In the genomic region with DNA sequence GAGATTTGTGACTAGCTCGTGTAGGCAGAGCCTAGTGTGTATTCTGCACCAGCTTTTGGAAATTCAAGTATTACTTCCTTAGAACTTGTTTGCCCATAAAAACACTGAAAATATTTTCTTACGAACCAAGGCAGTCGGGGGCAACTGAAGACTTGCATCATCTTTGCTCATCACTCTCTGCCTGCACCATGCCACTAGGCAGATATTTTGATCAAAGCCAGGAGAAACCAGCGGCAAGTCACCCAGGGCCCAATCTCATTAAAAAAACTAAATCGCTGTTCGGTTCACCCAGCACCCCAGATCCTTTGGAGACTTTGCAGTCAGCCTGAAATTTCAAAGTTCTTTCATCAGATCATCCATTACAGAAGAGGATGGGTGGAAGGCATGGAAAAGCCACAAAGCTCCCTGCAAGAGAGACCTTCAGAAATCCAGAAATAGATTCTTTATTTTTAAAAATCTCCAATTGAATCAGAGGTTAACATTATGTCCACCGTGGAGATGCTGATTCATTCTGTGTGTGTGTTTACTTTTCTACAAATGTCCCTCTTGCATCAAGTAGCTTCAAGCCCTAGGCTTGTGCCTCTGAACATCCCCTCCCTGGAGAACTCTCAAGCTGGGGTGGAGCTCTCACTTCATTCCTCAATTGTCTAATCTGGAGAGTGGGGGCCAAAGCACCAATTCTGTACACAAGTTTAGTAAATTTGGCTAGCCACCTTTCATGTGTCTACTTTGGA, we compare ENCODE assay signal across 11 cellular contexts.
A peak's percentile ranks its signal among the peaks of the same experiment; 100 is the strongest.
DNase-seq lines count a peak whose midpoint lies in the region; ATAC-seq, FAIRE-seq and TF ChIP-seq lines count a peak whose summit lies in the region.
"Had no signal": no experiment of that assay in that cellular context is flagged by ENCODE, and none has a peak within 500 bp of the region (broad histone marks: within the 10 kb centered on the region; RNA-seq: fewer than 3 reads in every experiment).

No MANE protein-coding gene starts in this region.

- peak; percentile 6 for FAIRE-seq in H54 (lab: Jason Lieb, UNC)
- FAIRE-seq: TTC549 had no signal

- peaks cover 99% of the 10 kb centered on the region for H3K4me1 Mint-ChIP-seq in activated naive CD8-positive, alpha-beta T cell treated with anti-CD3 and anti-CD28 coated beads, Interleukin-2, amount 50 U/mL, for 24 hours
- H3K4me1 Mint-ChIP-seq in memory B cell, result peaks cover 85% of the 10 kb centered on the region

- H3K27me3 Mint-ChIP-seq in activated naive CD8-positive, alpha-beta T cell treated with anti-CD3 and anti-CD28 coated beads, Interleukin-2, amount 50 U/mL, for 24 hours, result no peaks in the 10 kb centered on the region
- H3K27me3 Mint-ChIP-seq in memory B cell, result no peaks in the 10 kb centered on the region

- H3K4me3 ChIP-seq in AG10803 (ENCODE audit: low read length), result no peak overlapping the region
- H3K4me3 ChIP-seq: cardiac muscle cell had no signal

- no peaks in the 10 kb centered on the region for H3K9me3 Mint-ChIP-seq in activated naive CD8-positive, alpha-beta T cell treated with anti-CD3 and anti-CD28 coated beads, Interleukin-2, amount 50 U/mL, for 24 hours
- H3K9me3 Mint-ChIP-seq in memory B cell, result no peaks in the 10 kb centered on the region

- peaks cover 66% of the 10 kb centered on the region for H3K36me3 Mint-ChIP-seq in activated naive CD8-positive, alpha-beta T cell treated with anti-CD3 and anti-CD28 coated beads, Interleukin-2, amount 50 U/mL, for 24 hours (ENCODE audit: low read depth)
- H3K36me3 Mint-ChIP-seq in memory B cell, result peaks cover 28% of the 10 kb centered on the region

- no peak for ATAC-seq in activated naive CD8-positive, alpha-beta T cell treated with anti-CD3 and anti-CD28 coated beads, Interleukin-2, amount 50 U/mL, for 24 hours
- ATAC-seq in memory B cell (ENCODE audit: low read depth) (no peak), GM19397 (IDR thresholded peaks at IDR 0.05; ENCODE audit: unreplicated experiment) (no peak)

- peak overlapping the region; percentile 95 for H3K4me3 Mint-ChIP-seq in activated naive CD8-positive, alpha-beta T cell treated with anti-CD3 and anti-CD28 coated beads, Interleukin-2, amount 50 U/mL, for 24 hours
- peak overlapping the region; percentile 64 for H3K4me3 Mint-ChIP-seq in memory B cell

- no peak for TF ChIP-seq CTCF in AG10803 (conservative IDR thresholded peaks at IDR 0.05; ENCODE audit: low read length)

- H3K27ac Mint-ChIP-seq in activated naive CD8-positive, alpha-beta T cell treated with anti-CD3 and anti-CD28 coated beads, Interleukin-2, amount 50 U/mL, for 24 hours, result peak overlapping the region; percentile 100
- peak overlapping the region; percentile 72 for H3K27ac Mint-ChIP-seq in memory B cell

- DNase-seq in AG10803 (ENCODE audit: low read depth) (peak; percentile 48), H54 (ENCODE audit: insufficient read length, low spot score) (no peak), memory B cell (ENCODE audit: low spot score in 2 of 2) (no peak), NCI-H128 (lab: John Stamatoyannopoulos, UW; ENCODE audit: unreplicated experiment) (no peak), OCI-M1 (lab: John Stamatoyannopoulos, UW) (no peak), iPS-NIHi7 (ENCODE audit: extremely low spot score) (no peak)
- DNase-seq in activated naive CD8-positive, alpha-beta T cell treated with anti-CD3 and anti-CD28 coated beads, Interleukin-2, amount 50 U/mL, for 24 hours, result no peak
- DNase-seq: NCI-H1417 treated with DMSO at 0.1 percent for 48 hours had no signal

- TF ChIP-seq POLR2A in H54 (IDR thresholded peaks at IDR 0.05; ENCODE audit: low read depth, low read length), result no peak
